Comparison of ENCODE assay signal across 15 cellular contexts in the genomic region with DNA sequence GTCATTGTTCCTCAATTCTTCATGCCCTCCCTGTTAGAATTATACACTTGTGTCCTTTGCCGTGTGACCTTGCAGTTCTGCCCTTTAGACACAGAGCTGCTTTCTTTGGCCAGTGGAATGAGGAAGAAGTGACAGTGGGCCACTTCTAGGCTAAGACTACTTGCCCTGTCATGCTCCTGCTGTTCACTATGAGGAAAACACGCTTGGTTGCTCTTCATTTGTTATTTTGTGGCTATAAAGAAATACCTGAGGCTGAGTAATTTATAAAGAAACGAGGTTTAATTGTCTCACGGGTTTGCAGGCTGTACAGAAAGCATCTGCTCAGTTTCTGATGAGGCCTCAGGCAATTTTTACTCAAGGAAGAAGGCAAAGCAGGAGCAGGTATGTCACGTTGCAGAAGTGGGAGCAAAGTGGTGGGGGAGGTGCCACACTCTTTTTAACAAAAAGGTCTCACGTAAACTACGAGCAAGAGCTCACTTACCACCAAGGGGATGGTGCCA.
"Had no signal": no experiment of that assay in that cellular context is flagged by ENCODE, and none has a peak within 500 bp of the region (broad histone marks: within the 10 kb centered on the region; RNA-seq: fewer than 3 reads in every experiment).

No MANE protein-coding gene starts in this region.

- FAIRE-seq: frontal cortex had no signal

- ATAC-seq: right cardiac atrium; stimulated activated naive CD8-positive, alpha-beta T cell treated with anti-CD3 and anti-CD28 coated beads, Interleukin-15, Interleukin-2, amounts not matched to agents 100 U/mL and 50 U/mL, for 24 hours had no signal

- H3K9me3 ChIP-seq: prostate gland, tibial artery, uterus had no signal

- H3K27me3 ChIP-seq: tibial artery, uterus had no signal

- H3K4me1 ChIP-seq: prostate gland, tibial artery, uterus had no signal

- H3K36me3 ChIP-seq: prostate gland, tibial artery, uterus had no signal

- H3K27ac ChIP-seq: prostate gland, tibial artery, uterus had no signal

- H3K4me3 ChIP-seq: prostate gland, tibial artery, uterus had no signal

- DNase-seq: activated B cell treated with CpG ODN at 0.5 μM for 24 hours; activated CD4-positive, alpha-beta memory T cell treated with anti-CD3 and anti-CD28 coated beads for 36 hours; activated CD4-positive, alpha-beta T cell treated with anti-CD3 and anti-CD28 coated beads for 4 hours; activated T-cell treated with anti-CD3 and anti-CD28 coated beads for 4 hours; endodermal cell; erythroblast; head of caudate nucleus; immature natural killer cell; right cardiac atrium; stimulated activated naive CD8-positive, alpha-beta T cell treated with anti-CD3 and anti-CD28 coated beads, Interleukin-15, Interleukin-2, amounts not matched to agents 100 U/mL and 50 U/mL, for 24 hours; substantia nigra; tibial artery; uterus had no signal
